ENCODE assay signal across 1 cellular context in genomic region chr12:68069276-68069675, GRCh38.
TF ChIP-seq lines count a peak whose summit lies in the region.

No MANE protein-coding gene starts in this region.

TF ChIP-seq in HepG2, 621 proteins besides CTCF, POLR2A, EP300 and RAD21 (continued from another document):
- TF ChIP-seq TBL1XR1 (IDR thresholded peaks at IDR 0.05; ENCODE audit: borderline replicate concordance, low read length, partially characterized antibody) (no peak), SP2 (CRISPR knock-in tag; IDR thresholded peaks at IDR 0.05) (no peak), USF2 (IDR thresholded peaks at IDR 0.05; ENCODE audit: low read depth, low read length) (no peak), USF2 (CRISPR knock-in tag; IDR thresholded peaks at IDR 0.05; ENCODE audit: borderline replicate concordance) (no peak)
